In genomic region chr3:170908235-170909116, GRCh38 we compare ENCODE assay signal across 8 cellular contexts. TPM values are rescaled to one million over a fixed set of nuclear protein-coding genes. Genes with fewer than 3 reads are reported as not detected.
DNase-seq lines count a peak whose midpoint lies in the region; ATAC-seq lines count a peak whose summit lies in the region.

Gene EIF5A2 (minus strand): TSS chr3:170908637. CDS start chr3:170907806, 831 bp downstream.

- peaks cover 37 to 48% (median 41%) of the 10 kb centered on the region in 11 experiments for H3K27me3 ChIP-seq in BLaER1 treated with 17β-estradiol and CSF1 and Interleukin-3, amounts not matched to agents 10 nM and 100 nM

- H3K36me3 ChIP-seq in BLaER1 treated with 17β-estradiol and CSF1 and Interleukin-3, amounts not matched to agents 10 nM and 100 nM: no peaks in the 10 kb centered on the region

- DNase-seq in NCI-H69 (lab: John Stamatoyannopoulos, UW) (peak; percentile 98), lung microvascular endothelial cell (ENCODE audit: low read depth in 2 of 2) (peak; percentile 90 to 93)
- DNase-seq in activated CD4-positive, alpha-beta memory T cell treated with anti-CD3 and anti-CD28 coated beads for 36 hours: peak; percentile 97
- peak; percentile 89 for DNase-seq in effector CD4-positive, alpha-beta T cell
- DNase-seq in stimulated activated CD4-positive, alpha-beta T cell treated with anti-CD3 and anti-CD28 coated beads, TNF-alpha, amount 100 ng/mL, for 24 hours (ENCODE audit: low read depth in 3 of 3): peak; percentile 89 to 95 (median 94)

- peak within 1 kb of the TSS; percentile 82 to 96 (median 91) for H3K4me2 ChIP-seq in BLaER1 treated with 17β-estradiol and CSF1 and Interleukin-3, amounts not matched to agents 10 nM and 100 nM

- POLR2A ChIA-PET in activated CD4-positive, alpha-beta memory T cell treated with anti-CD3 and anti-CD28 coated beads for 36 hours (lab: Charles Lee): interaction anchor here (0.9 to 2.3 kb wide), 4 partner anchors 35 to 1842 kb away, joined by 3 to 25 read pairs (median 3); partner anchors contain the start of genes ECT2 and RPL22L1

- H3K9ac ChIP-seq in BLaER1 treated with 17β-estradiol and CSF1 and Interleukin-3, amounts not matched to agents 10 nM and 100 nM: peak within 1 kb of the TSS; percentile 54 to 81 (median 72)

- H3K36me3 Mint-ChIP-seq in activated CD4-positive, alpha-beta memory T cell treated with anti-CD3 and anti-CD28 coated beads for 36 hours: no peaks in the 10 kb centered on the region

- H3K4me1 Mint-ChIP-seq in activated CD4-positive, alpha-beta memory T cell treated with anti-CD3 and anti-CD28 coated beads for 36 hours (ENCODE audit: low read depth): peaks cover 20% of the 10 kb centered on the region

- H3K4me3 ChIP-seq in BLaER1 treated with 17β-estradiol and CSF1 and Interleukin-3, amounts not matched to agents 10 nM and 100 nM: peak within 1 kb of the TSS; percentile 59 to 77 (median 66)

- peak within 1 kb of the TSS; percentile 69 for H3K27ac Mint-ChIP-seq in activated CD4-positive, alpha-beta memory T cell treated with anti-CD3 and anti-CD28 coated beads for 36 hours

- H3K4me1 ChIP-seq in BLaER1 treated with 17β-estradiol and CSF1 and Interleukin-3, amounts not matched to agents 10 nM and 100 nM: peaks cover 6 to 16% (median 11%) of the 10 kb centered on the region in 10 experiments; a peak in 17 of 20 replicates

- no peaks in the 10 kb centered on the region for H3K27me3 Mint-ChIP-seq in activated CD4-positive, alpha-beta memory T cell treated with anti-CD3 and anti-CD28 coated beads for 36 hours

- ATAC-seq in GM19372 (IDR thresholded peaks at IDR 0.05; ENCODE audit: low read depth, unreplicated experiment) (peak; percentile 88), HG03520 (IDR thresholded peaks at IDR 0.05; ENCODE audit: unreplicated experiment) (peak; percentile 88)

- peaks cover 25% of the 10 kb centered on the region for H3K9me3 Mint-ChIP-seq in activated CD4-positive, alpha-beta memory T cell treated with anti-CD3 and anti-CD28 coated beads for 36 hours

- H4K20me1 ChIP-seq in BLaER1 treated with 17β-estradiol and CSF1 and Interleukin-3, amounts not matched to agents 10 nM and 100 nM: no peaks in the 10 kb centered on the region

- peak within 1 kb of the TSS; percentile 1 to 62 (median 43); a peak in 14 of 22 replicates for H3K27ac ChIP-seq in BLaER1 treated with 17β-estradiol and CSF1 and Interleukin-3, amounts not matched to agents 10 nM and 100 nM

- CTCF ChIA-PET in activated CD4-positive, alpha-beta memory T cell treated with anti-CD3 and anti-CD28 coated beads for 36 hours (lab: Charles Lee): interaction anchor here (0.7 to 1.4 kb wide), 3 partner anchors 39 to 851 kb away, joined by 3 to 6 read pairs (median 3); partner anchors contain the start of gene RPL22L1

- H3K9me3 ChIP-seq in BLaER1 treated with 17β-estradiol and CSF1 and Interleukin-3, amounts not matched to agents 10 nM and 100 nM (replicated peaks in 1 of 11): peaks cover 27 to 39% (median 36%) of the 10 kb centered on the region in 11 experiments

- H3K4me3 Mint-ChIP-seq in activated CD4-positive, alpha-beta memory T cell treated with anti-CD3 and anti-CD28 coated beads for 36 hours: peak within 1 kb of the TSS; percentile 93

- intact Hi-C loops in activated CD4-positive, alpha-beta memory T cell treated with anti-CD3 and anti-CD28 coated beads for 36 hours (cut with micrococcal nuclease): loop anchor here (1.0 to 10.0 kb wide), 6 partner anchors 38 to 1136 kb away; partner anchors contain the start of genes MYNN, PRKCI and RPL22L1

RNA-seq across cellular contexts. Expression of gene EIF5A2, which starts in this region (rescaled TPM):
- 1 to 10 TPM; 5.7 to 8.7 TPM for total RNA-seq in activated CD4-positive, alpha-beta memory T cell treated with anti-CD3 and anti-CD28 coated beads for 36 hours
- 4.1 and 4.6 TPM in 2 replicates for total RNA-seq in lung microvascular endothelial cell

Comparison
In these comparisons a context has a peak if more than half of its experiments do, and no peak if none do; other contexts are left out.
1. Peak in every context shown above with its lines: DNase-seq, ATAC-seq, H3K4me3 ChIP-seq and H3K27ac ChIP-seq.